In the genomic region with DNA sequence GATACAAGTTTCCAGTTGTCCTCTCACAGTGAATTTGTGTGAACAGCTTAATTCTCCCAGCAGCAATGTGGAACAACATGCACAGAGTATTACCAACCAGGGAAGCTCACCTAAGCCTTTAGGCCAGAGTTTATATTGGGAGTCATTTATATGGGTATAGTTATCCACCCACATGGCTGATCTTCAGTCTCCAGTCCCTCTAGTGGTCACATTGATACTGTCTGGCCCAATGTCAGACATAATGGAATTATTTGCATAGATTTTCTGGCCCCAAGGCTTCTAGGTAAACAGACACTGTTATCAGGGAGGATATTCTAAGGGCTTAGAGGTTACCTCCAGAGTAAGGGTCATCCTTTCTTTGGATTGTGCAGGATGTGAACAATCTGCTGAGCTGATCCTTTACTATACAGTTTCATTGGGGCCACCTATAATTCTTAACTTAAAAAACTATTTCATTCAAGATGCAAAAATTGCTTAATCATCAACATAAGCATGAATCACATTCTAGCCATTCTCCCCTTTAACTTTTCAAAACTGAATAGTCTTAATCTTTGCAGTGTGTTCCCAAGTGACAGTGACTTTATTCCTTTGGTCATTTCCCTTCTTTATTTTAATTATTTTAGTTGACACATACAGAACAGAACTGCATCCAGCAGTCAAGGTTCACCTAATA, we compare ENCODE assay signal across 8 cellular contexts.
DNase-seq lines count a peak whose midpoint lies in the region; ATAC-seq and TF ChIP-seq lines count a peak whose summit lies in the region.

No MANE protein-coding gene starts in this region.

- no TSS peak for BruUV-seq in Panc1 (replicated peaks; lab: Mats Ljungman, UMichigan)

- no peak for TF ChIP-seq POLR2A in lower leg skin (IDR thresholded peaks at IDR 0.05)

- POLR2A ChIA-PET in Panc1 (lab: Charles Lee), result no interaction called here

- in situ Hi-C loops in Panc1 (cut with HindIII; ENCODE audit: low pct_unique_long_range_greater_than_20kb, low sequenced_read_pairs), result no loop called here

- no peaks in the 10 kb centered on the region for H3K9me3 ChIP-seq in Panc1 (ENCODE audit: control insufficient read depth, insufficient read depth, low read depth, low read length)

- no peaks in the 10 kb centered on the region for H3K27me3 ChIP-seq in Panc1 (ENCODE audit: control insufficient read depth, insufficient read depth, low read length)

- intact Hi-C loops in Panc1 (cut with micrococcal nuclease; ENCODE audit: unreplicated experiment) (no loop called here), left colon (cut with DNase I, micrococcal nuclease) (no loop called here), lower leg skin (cut with DNase I; ENCODE audit: low total_unique reads) (no loop called here)

- TF ChIP-seq CTCF in GM20000 (IDR thresholded peaks at IDR 0.05; ENCODE audit: extremely low read depth, missing control alignments) (no peak), Panc1 (IDR thresholded peaks at IDR 0.05) (peak; percentile 40), lower leg skin (IDR thresholded peaks at IDR 0.05) (no peak)

- no peak for ATAC-seq in Panc1
- ATAC-seq in left colon, result peak; percentile 63
- no peak for ATAC-seq in GM21786 (IDR thresholded peaks at IDR 0.05; ENCODE audit: unreplicated experiment)

- H3K27ac ChIP-seq in Panc1 (ENCODE audit: low read length), result no peak overlapping the region

- no peaks in the 10 kb centered on the region for H3K4me1 ChIP-seq in Panc1 (ENCODE audit: control insufficient read depth, insufficient read depth, low read length)

- H3K4me3 ChIP-seq in Panc1 (ENCODE audit: low read depth in 2 of 2, low read length in 2 of 2) (no peak overlapping the region), lower leg skin (ENCODE audit: low read depth, poor library complexity, severe bottlenecking) (no peak overlapping the region)

- no peaks in the 10 kb centered on the region for H3K36me3 ChIP-seq in Panc1 (ENCODE audit: control insufficient read depth, insufficient read depth, low read length)

- CTCF ChIA-PET in Panc1 (lab: Charles Lee), result no interaction called here

- DNase-seq in DMS53 treated with DMSO at 0.1 percent for 48 hours (lab: John Stamatoyannopoulos, UW; ENCODE audit: unreplicated experiment), result peak; percentile 3
- peak; percentile 18 for DNase-seq in GM20000 (ENCODE audit: low spot score)
- DNase-seq in Panc1 (ENCODE audit: low read depth, low spot score), result no peak
- DNase-seq in left colon, result no peak
- no peak for DNase-seq in T1000 (lab: John Stamatoyannopoulos, UW)
- no peak for DNase-seq in lower leg skin (ENCODE audit: low spot score in 2 of 2)
- no peak for DNase-seq in activated CD4-positive, alpha-beta T cell treated with anti-CD3 and anti-CD28 coated beads for 1 hour

Comparison
In these comparisons a context has a peak if more than half of its experiments do, and no peak if none do; other contexts are left out.
1. DNase-seq: peak in DMS53 treated with DMSO at 0.1 percent for 48 hours (single experiment) and GM20000 (single experiment); none in Panc1 (single experiment), left colon (0 of 2), T1000 (single experiment), lower leg skin (0 of 2) and activated CD4-positive, alpha-beta T cell treated with anti-CD3 and anti-CD28 coated beads for 1 hour (single experiment).